In genomic region chr4:85756938-85757337, GRCh38 we compare ENCODE assay signal across 9 cellular contexts.
DNase-seq lines count a peak whose midpoint lies in the region; ATAC-seq, FAIRE-seq and TF ChIP-seq lines count a peak whose summit lies in the region.
"Had no signal": no experiment of that assay in that cellular context is flagged by ENCODE, and none has a peak within 500 bp of the region (broad histone marks: within the 10 kb centered on the region; RNA-seq: fewer than 3 reads in every experiment).

No MANE protein-coding gene starts in this region.

- in situ Hi-C loops in HepG2 (cut with HindIII; ENCODE audit: extremely low pct_ligation_motif_present, low pct_unique_long_range_greater_than_20kb), result no loop called here

- no peak overlapping the region for H3K9ac ChIP-seq in HepG2 (ENCODE audit: insufficient read depth, low read depth, low read length)

- H3K27me3 ChIP-seq in HepG2 (ENCODE audit: control insufficient read depth in 1 of 2, insufficient read depth in 2 of 2, low read length in 2 of 2) (no peaks in the 10 kb centered on the region), gastroesophageal sphincter (no peaks in the 10 kb centered on the region)

- H3K9me3 Mint-ChIP-seq in activated naive CD4-positive, alpha-beta T cell treated with anti-CD3 and anti-CD28 coated beads, Interleukin-2, amount 50 U/mL, for 72 hours, result peaks cover 9% of the 10 kb centered on the region in 2 donors

- intact Hi-C loops in HepG2 (cut with micrococcal nuclease; ENCODE audit: unreplicated experiment), result no loop called here

- H3K27ac Mint-ChIP-seq in activated naive CD4-positive, alpha-beta T cell treated with anti-CD3 and anti-CD28 coated beads, Interleukin-2, amount 50 U/mL, for 72 hours, result no peak overlapping the region

- TF ChIP-seq EP300 in HepG2 (IDR thresholded peaks at IDR 0.05; ENCODE audit: low read depth in 2 of 2, low read length in 2 of 2) (no peak), HepG2 (CRISPR knock-in tag; IDR thresholded peaks at IDR 0.05; ENCODE audit: borderline replicate concordance) (no peak), gastroesophageal sphincter (IDR thresholded peaks at IDR 0.05) (no peak)

- DNase-seq in Daoy (ENCODE audit: low read depth) (peak; percentile 26), amniotic epithelial cell (ENCODE audit: low read depth) (peak; percentile 62), HepG2 (ENCODE audit: low spot score) (no peak), T-helper 9 cell (no peak)
- no peak for DNase-seq in activated CD4-positive, alpha-beta T cell treated with anti-CD3 and anti-CD28 coated beads, Interleukin-2, amount 50 U/mL, for 1 hour
- no peak for DNase-seq in activated naive CD4-positive, alpha-beta T cell treated with anti-CD3 and anti-CD28 coated beads, Interleukin-2, amount 50 U/mL, for 72 hours (ENCODE audit: low spot score in 2 of 2)
- DNase-seq: stimulated activated naive CD8-positive, alpha-beta T cell treated with anti-CD3 and anti-CD28 coated beads, Interleukin-15, amount 100 ng/mL, for 72 hours had no signal

- CTCF ChIA-PET in HepG2 (lab: Yijun Ruan, JAX; ENCODE audit: low intra/inter-chr PET ratio, low total read pairs), result no interaction called here

- no peak overlapping the region for H3K4me3 ChIP-seq in HepG2 (replicated peaks in 1 of 3; ENCODE audit: insufficient read depth in 1 of 3, low read depth in 2 of 3, low read length in 3 of 3)
- no peak overlapping the region for H3K4me3 ChIP-seq in gastroesophageal sphincter

- peak; percentile 28 for TF ChIP-seq CTCF in HepG2 (CRISPR knock-in tag; IDR thresholded peaks at IDR 0.05)
- TF ChIP-seq CTCF in gastroesophageal sphincter (IDR thresholded peaks at IDR 0.05), result peak in 2 of 4 experiments; percentile 14 to 54

- H3K9me3 ChIP-seq in HepG2 (ENCODE audit: low read length) (no peaks in the 10 kb centered on the region), gastroesophageal sphincter (no peaks in the 10 kb centered on the region)

- FAIRE-seq in HepG2 (lab: Jason Lieb, UNC), result no peak

- TF ChIP-seq POLR2A in HepG2 (IDR thresholded peaks at IDR 0.05; ENCODE audit: insufficient read depth in 1 of 2, low read depth in 2 of 2, low read length in 2 of 2) (no peak), gastroesophageal sphincter (IDR thresholded peaks at IDR 0.05) (no peak)

- H4K20me1 ChIP-seq in HepG2 (ENCODE audit: insufficient read depth, low read length), result no peaks in the 10 kb centered on the region

- ATAC-seq in HG03066 (IDR thresholded peaks at IDR 0.05; ENCODE audit: low read depth, unreplicated experiment) (peak; percentile 53), HepG2 (peak; percentile 72), gastroesophageal sphincter (no peak)
- ATAC-seq in activated naive CD4-positive, alpha-beta T cell treated with anti-CD3 and anti-CD28 coated beads, Interleukin-2, amount 50 U/mL, for 72 hours, result no peak
- ATAC-seq: stimulated activated naive CD8-positive, alpha-beta T cell treated with anti-CD3 and anti-CD28 coated beads, Interleukin-15, amount 100 ng/mL, for 72 hours had no signal

- H3K27ac ChIP-seq in HepG2 (ENCODE audit: extremely low read length, insufficient read depth, low read length) (no peak overlapping the region), gastroesophageal sphincter (no peak overlapping the region)

- H3K36me3 ChIP-seq in HepG2 (replicated peaks in 1 of 2; ENCODE audit: control insufficient read depth in 1 of 2, insufficient read depth in 2 of 2, low read length in 2 of 2) (no peaks in the 10 kb centered on the region), gastroesophageal sphincter (no peaks in the 10 kb centered on the region)

- WGBS in HepG2 (ENCODE audit: low lambda C conversion rate), result 36% methylated on average over 3 of the region's 3 CpGs
- 56 to 100% methylated on average over 1 to 2 of the region's 3 CpGs for WGBS in gastroesophageal sphincter (ENCODE audit: low coverage in 1 of 2), 2 donors

- no TSS peak for BruUV-seq in HepG2 (replicated peaks; lab: Mats Ljungman, UMichigan)

- H2AFZ ChIP-seq in HepG2 (ENCODE audit: low read length), result no peak overlapping the region

- no peaks in the 10 kb centered on the region for H3K79me2 ChIP-seq in HepG2 (ENCODE audit: insufficient read depth, low read length)

- H3K4me1 ChIP-seq in HepG2 (ENCODE audit: insufficient read depth, low read length) (no peaks in the 10 kb centered on the region), gastroesophageal sphincter (peaks cover 5 to 13% (median 10%) of the 10 kb centered on the region in 3 donors)

- POLR2A ChIA-PET in HepG2 (lab: Yijun Ruan, JAX), result no interaction called here

- H3K4me2 ChIP-seq in HepG2 (ENCODE audit: low read depth, low read length), result no peak overlapping the region

- no peaks in the 10 kb centered on the region for H3K36me3 Mint-ChIP-seq in activated naive CD4-positive, alpha-beta T cell treated with anti-CD3 and anti-CD28 coated beads, Interleukin-2, amount 50 U/mL, for 72 hours

- TF ChIP-seq RAD21 in HepG2 (CRISPR knock-in tag; IDR thresholded peaks at IDR 0.05), result no peak

TF ChIP-seq in HepG2, 621 proteins besides CTCF, POLR2A, EP300 and RAD21:
- TF ChIP-seq STAG1 (CRISPR knock-in tag; IDR thresholded peaks at IDR 0.05) (peak; percentile 36; the same call in 1 of the 2 replicates), ZNF362 (CRISPR knock-in tag; IDR thresholded peaks at IDR 0.05; ENCODE audit: borderline replicate concordance) (peak; percentile 35; the same call in 1 of the 2 replicates)
- TF ChIP-seq, protein P1, sequence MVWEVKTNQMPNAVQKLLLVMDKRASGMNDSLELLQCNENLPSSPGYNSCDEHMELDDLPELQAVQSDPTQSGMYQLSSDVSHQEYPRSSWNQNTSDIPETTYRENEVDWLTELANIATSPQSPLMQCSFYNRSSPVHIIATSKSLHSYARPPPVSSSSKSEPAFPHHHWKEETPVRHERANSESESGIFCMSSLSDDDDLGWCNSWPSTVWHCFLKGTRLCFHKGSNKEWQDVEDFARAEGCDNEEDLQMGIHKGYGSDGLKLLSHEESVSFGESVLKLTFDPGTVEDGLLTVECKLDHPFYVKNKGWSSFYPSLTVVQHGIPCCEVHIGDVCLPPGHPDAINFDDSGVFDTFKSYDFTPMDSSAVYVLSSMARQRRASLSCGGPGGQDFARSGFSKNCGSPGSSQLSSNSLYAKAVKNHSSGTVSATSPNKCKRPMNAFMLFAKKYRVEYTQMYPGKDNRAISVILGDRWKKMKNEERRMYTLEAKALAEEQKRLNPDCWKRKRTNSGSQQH (CRISPR knock-in tag; IDR thresholded peaks at IDR 0.05; ENCODE audit: low read depth), result no peak
TF ChIP-seq in HepG2: peak in this region for 2.

Comparison
In these comparisons a context has a peak if more than half of its experiments do, and no peak if none do; other contexts are left out.
1. DNase-seq: peak in Daoy (single experiment) and amniotic epithelial cell (single experiment); none in HepG2 (single experiment), activated CD4-positive, alpha-beta T cell treated with anti-CD3 and anti-CD28 coated beads, Interleukin-2, amount 50 U/mL, for 1 hour (single experiment), T-helper 9 cell (single experiment) and activated naive CD4-positive, alpha-beta T cell treated with anti-CD3 and anti-CD28 coated beads, Interleukin-2, amount 50 U/mL, for 72 hours (0 of 2).
2. ATAC-seq: peak in HG03066 (single experiment) and HepG2 (single experiment); none in gastroesophageal sphincter (single experiment) and activated naive CD4-positive, alpha-beta T cell treated with anti-CD3 and anti-CD28 coated beads, Interleukin-2, amount 50 U/mL, for 72 hours (0 of 2).